9 cellular contexts compared by ENCODE assay signal in the genomic region with DNA sequence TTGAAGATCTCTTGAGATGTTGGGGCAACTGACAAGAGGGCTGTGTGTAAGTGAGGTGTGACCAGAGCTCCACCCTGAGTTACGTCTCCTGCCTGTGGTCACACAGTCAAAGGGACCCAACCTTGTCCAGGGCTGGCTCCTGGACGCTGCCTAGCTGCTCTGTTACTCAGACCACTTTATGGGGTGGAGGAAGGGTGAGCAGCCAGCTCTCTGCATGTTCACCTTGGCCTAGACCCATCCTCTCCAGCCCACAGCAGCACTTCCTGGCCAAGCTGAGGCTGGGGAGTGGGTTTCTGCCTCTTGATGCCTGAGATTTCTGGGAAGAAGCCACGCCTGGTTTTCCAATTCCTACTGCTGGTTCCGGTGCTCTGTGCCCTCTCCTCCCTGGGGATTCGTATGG. TPM values are rescaled to one million over a fixed set of nuclear protein-coding genes. Genes with fewer than 3 reads are reported as not detected.
DNase-seq lines count a peak whose midpoint lies in the region; ATAC-seq and TF ChIP-seq lines count a peak whose summit lies in the region.
"Had no signal": no experiment of that assay in that cellular context is flagged by ENCODE, and none has a peak within 500 bp of the region (broad histone marks: within the 10 kb centered on the region; RNA-seq: fewer than 3 reads in every experiment).

No MANE protein-coding gene starts in this region.

- H3K79me2 ChIP-seq in DOHH2 (ENCODE audit: control insufficient read depth, low read length) (peaks cover 91% of the 10 kb centered on the region), OCI-LY3 (ENCODE audit: low read length) (peaks cover 42% of the 10 kb centered on the region)

- peak overlapping the region; percentile 85 for H3K27ac ChIP-seq in DOHH2 (ENCODE audit: low read depth, low read length)
- H3K27ac ChIP-seq in OCI-LY3 (ENCODE audit: low read length) = no peak overlapping the region
- H3K27ac ChIP-seq: uterus had no signal

- H3K4me3 ChIP-seq in DOHH2 (ENCODE audit: low read length) (no peak overlapping the region), OCI-LY3 (ENCODE audit: low read length) (no peak overlapping the region)
- H3K4me3 ChIP-seq: uterus had no signal

- peaks cover 84% of the 10 kb centered on the region for H3K4me1 ChIP-seq in DOHH2 (ENCODE audit: control insufficient read depth, low read length)
- peaks cover 72% of the 10 kb centered on the region for H3K4me1 ChIP-seq in OCI-LY3 (ENCODE audit: low read length)

- peaks cover 56% of the 10 kb centered on the region for H3K36me3 Mint-ChIP-seq in dendritic cell treated with granulocyte-macrophage colony-stimulating factor and Interleukin-4, amounts not matched to agents 40 ng/mL and 50 ng/mL, for 4 days (ENCODE audit: low read depth)
- H3K36me3 Mint-ChIP-seq in glutamatergic neuron (ENCODE audit: unreplicated experiment) = peaks cover 3% of the 10 kb centered on the region

- H3K4me2 ChIP-seq in DOHH2 (ENCODE audit: low read length) (peak overlapping the region; percentile 83; the same call in 1 of the 2 replicates), OCI-LY3 (ENCODE audit: low read length) (0 out of 2 replicates have a peak overlapping the region, but pooled peaks have one; percentile 72)

- no peaks in the 10 kb centered on the region for H3K9me3 Mint-ChIP-seq in dendritic cell treated with granulocyte-macrophage colony-stimulating factor and Interleukin-4, amounts not matched to agents 40 ng/mL and 50 ng/mL, for 4 days
- peaks cover 2% of the 10 kb centered on the region for H3K9me3 Mint-ChIP-seq in glutamatergic neuron (ENCODE audit: unreplicated experiment)

- peak; percentile 9 for DNase-seq in retina
- no peak for DNase-seq in glutamatergic neuron
- DNase-seq in NCI-H1694 (lab: John Stamatoyannopoulos, UW) = no peak
- DNase-seq: HCEC 1CT had no signal

- H3K36me3 ChIP-seq in DOHH2 (ENCODE audit: control insufficient read depth, low read length) = peaks cover 98% of the 10 kb centered on the region
- H3K36me3 ChIP-seq in OCI-LY3 (replicated peaks; ENCODE audit: low read depth, low read length) = peaks cover 50% of the 10 kb centered on the region
- H3K36me3 ChIP-seq: uterus had no signal

- H3K9me2 ChIP-seq in DOHH2 (replicated peaks; ENCODE audit: control insufficient read depth, low read length) = no peaks in the 10 kb centered on the region

- H2AFZ ChIP-seq in OCI-LY3 (ENCODE audit: low read depth, low read length) = no peak overlapping the region

- peaks cover 93% of the 10 kb centered on the region for H3K4me1 Mint-ChIP-seq in dendritic cell treated with granulocyte-macrophage colony-stimulating factor and Interleukin-4, amounts not matched to agents 40 ng/mL and 50 ng/mL, for 4 days (ENCODE audit: low read depth)
- H3K4me1 Mint-ChIP-seq in glutamatergic neuron (ENCODE audit: low read depth, unreplicated experiment) = peaks cover 2% of the 10 kb centered on the region

- peaks cover 1% of the 10 kb centered on the region for H3K27me3 Mint-ChIP-seq in dendritic cell treated with granulocyte-macrophage colony-stimulating factor and Interleukin-4, amounts not matched to agents 40 ng/mL and 50 ng/mL, for 4 days
- peaks cover 5% of the 10 kb centered on the region for H3K27me3 Mint-ChIP-seq in glutamatergic neuron (ENCODE audit: unreplicated experiment)

- H3F3A ChIP-seq in DOHH2 (ENCODE audit: control insufficient read depth, insufficient read depth) = peaks cover 17% of the 10 kb centered on the region

- TF ChIP-seq CTCF in DOHH2 (IDR thresholded peaks at IDR 0.05; ENCODE audit: low read depth, low read length, poor library complexity, severe bottlenecking) (no peak), OCI-LY3 (IDR thresholded peaks at IDR 0.05; ENCODE audit: low read depth, low read length) (no peak), glutamatergic neuron (IDR thresholded peaks at IDR 0.05; ENCODE audit: partially characterized antibody, unreplicated experiment) (no peak)

- H3K9ac ChIP-seq in OCI-LY3 (ENCODE audit: low read length) = no peak overlapping the region

- peak overlapping the region; percentile 75 for H3K27ac Mint-ChIP-seq in dendritic cell treated with granulocyte-macrophage colony-stimulating factor and Interleukin-4, amounts not matched to agents 40 ng/mL and 50 ng/mL, for 4 days
- no peak overlapping the region for H3K27ac Mint-ChIP-seq in glutamatergic neuron (ENCODE audit: unreplicated experiment)

- H3K4me3 Mint-ChIP-seq in dendritic cell treated with granulocyte-macrophage colony-stimulating factor and Interleukin-4, amounts not matched to agents 40 ng/mL and 50 ng/mL, for 4 days = no peak overlapping the region
- H3K4me3 Mint-ChIP-seq in glutamatergic neuron (ENCODE audit: unreplicated experiment) = no peak overlapping the region

- H4K20me1 ChIP-seq in DOHH2 (ENCODE audit: control insufficient read depth, insufficient read depth, low read depth, low read length) (peaks cover 57% of the 10 kb centered on the region), OCI-LY3 (ENCODE audit: insufficient read depth, low read length) (peaks cover 5% of the 10 kb centered on the region)

- no peaks in the 10 kb centered on the region for H3K9me3 ChIP-seq in DOHH2 (ENCODE audit: control insufficient read depth, insufficient read depth, low read length)
- no peaks in the 10 kb centered on the region for H3K9me3 ChIP-seq in OCI-LY3 (ENCODE audit: insufficient read depth, low read length)
- H3K9me3 ChIP-seq: uterus had no signal

- H3K27me3 ChIP-seq in DOHH2 (ENCODE audit: control insufficient read depth, low read length) = no peaks in the 10 kb centered on the region
- no peaks in the 10 kb centered on the region for H3K27me3 ChIP-seq in OCI-LY3 (ENCODE audit: low read depth, low read length)
- H3K27me3 ChIP-seq: uterus had no signal

- no peak for ATAC-seq in activated CD4-positive, CD25-positive, alpha-beta regulatory T cell treated with anti-CD3 and anti-CD28 coated beads, Interleukin-2, amount 50 U/mL, for 24 hours

- intact Hi-C loops in dendritic cell treated with granulocyte-macrophage colony-stimulating factor and Interleukin-4, amounts not matched to agents 40 ng/mL and 50 ng/mL, for 4 days (cut with micrococcal nuclease) = loop anchor here (2.0 kb wide), 1 partner anchor 21 kb away; no protein-coding TSS in a partner anchor

RNA-seq across cellular contexts. Expression of a gene that starts 24.6 kb away (rescaled TPM):
- 25.0 TPM for total RNA-seq in glutamatergic neuron (ENCODE audit: unreplicated experiment)
